Comparison of ENCODE assay signal across 26 cellular contexts in genomic region chr14:42370056-42370455, GRCh38.
"Had no signal": no experiment of that assay in that cellular context is flagged by ENCODE, and none has a peak within 500 bp of the region (broad histone marks: within the 10 kb centered on the region; RNA-seq: fewer than 3 reads in every experiment).

No MANE protein-coding gene starts in this region.

- H3K27me3 ChIP-seq: cardiac muscle cell, colonic mucosa, SJCRH30 had no signal

- ATAC-seq: activated CD8-positive, alpha-beta T cell treated with anti-CD3 and anti-CD28 coated beads for 36 hours; activated T-cell treated with anti-CD3 and anti-CD28 coated beads, Interleukin-2, amount 50 U/mL, for 72 hours; activated T-helper 17 cell treated with anti-CD3 and anti-CD28 coated beads, Interleukin-2, amount 50 U/mL, for 72 hours; Panc1 had no signal

- H3K27ac ChIP-seq: cardiac muscle cell, colonic mucosa, SJCRH30, SK-N-MC had no signal

- H3K4me3 ChIP-seq: cardiac muscle cell, colonic mucosa, SJCRH30, SK-N-MC had no signal

- H3K36me3 ChIP-seq: cardiac muscle cell, colonic mucosa, SJCRH30 had no signal

- H3K9me3 ChIP-seq: colonic mucosa, SJCRH30 had no signal

- FAIRE-seq: TTC549 had no signal

- H3K4me1 ChIP-seq: colonic mucosa, SJCRH30 had no signal

- DNase-seq: activated CD4-positive, alpha-beta T cell treated with anti-CD3 and anti-CD28 coated beads, Interleukin-2, amount 10 ng/mL, durations not matched to agents 24 days and 14 days; activated CD4-positive, alpha-beta T cell treated with anti-CD3 and anti-CD28 coated beads, Interleukin-2, amount 50 U/mL, for 4 hours; activated CD8-positive, alpha-beta T cell treated with anti-CD3 and anti-CD28 coated beads for 36 hours; activated effector memory CD4-positive, alpha-beta T cell treated with anti-CD3 and anti-CD28 coated beads, Interleukin-2, amount 50 U/mL, for 16 hours; activated naive CD4-positive, alpha-beta T cell; activated naive CD4-positive, alpha-beta T cell treated with anti-CD3 and anti-CD28 coated beads, Interleukin-2, amount 50 U/mL, for 16 hours; activated naive CD8-positive, alpha-beta T cell treated with anti-CD3 and anti-CD28 coated beads for 36 hours; activated T-cell treated with anti-CD3 and anti-CD28 coated beads, Interleukin-2, amount 50 U/mL, for 1 hour; activated T-cell treated with anti-CD3 and anti-CD28 coated beads, Interleukin-2, amount 50 U/mL, for 72 hours; amniotic stem cell; aorta; colonic mucosa; NCI-H1092 treated with DMSO at 0.1 percent for 48 hours; NCI-H1417; NCI-H146; NCI-H187; NCI-H2029 treated with DMSO at 0.1 percent for 48 hours; NCI-H226; NCI-H524 treated with DMSO at 0.1 percent for 48 hours; SHP77; SJCRH30 had no signal
